ENCODE assay signal across 26 cellular contexts in genomic region chr1:54397980-54398379, GRCh38.
"Had no signal": no experiment of that assay in that cellular context is flagged by ENCODE, and none has a peak within 500 bp of the region (broad histone marks: within the 10 kb centered on the region; RNA-seq: fewer than 3 reads in every experiment).

No MANE protein-coding gene starts in this region.

- H3K4me3 Mint-ChIP-seq: activated CD4-positive, alpha-beta memory T cell treated with anti-CD3 and anti-CD28 coated beads for 36 hours; neural crest cell; T-helper 1 cell treated with Interleukin-12 subunit alpha and Interleukin-12 subunit beta and Interleukin-4 antibody, amounts not matched to agents 30 μg/mL and 1 μg/mL, for 36 hours had no signal

- H3K27me3 Mint-ChIP-seq: activated CD4-positive, alpha-beta memory T cell treated with anti-CD3 and anti-CD28 coated beads for 36 hours; activated CD4-positive, alpha-beta T cell treated with anti-CD3 and anti-CD28 coated beads, Interleukin-2, amount 10 ng/mL, durations not matched to agents 24 days and 14 days had no signal

- H3K9me3 Mint-ChIP-seq: activated CD4-positive, alpha-beta memory T cell treated with anti-CD3 and anti-CD28 coated beads for 36 hours; neural crest cell; T-helper 1 cell treated with Interleukin-12 subunit alpha and Interleukin-12 subunit beta and Interleukin-4 antibody, amounts not matched to agents 30 μg/mL and 1 μg/mL, for 36 hours had no signal

- H3K27ac ChIP-seq: epithelial cell of prostate, lower lobe of right lung, prostate gland, SK-N-MC, WERI-Rb-1 had no signal

- H3K9me3 ChIP-seq: esophagus squamous epithelium, lower lobe of right lung, mucosa of descending colon, pancreas, prostate gland, testis, transverse colon had no signal

- H3K4me3 ChIP-seq: esophagus squamous epithelium, lower lobe of right lung, mucosa of descending colon, pancreas, prostate gland, SK-N-MC, testis, transverse colon had no signal

- DNase-seq: activated CD4-positive, alpha-beta memory T cell treated with anti-CD3 and anti-CD28 coated beads for 36 hours; activated CD4-positive, alpha-beta T cell treated with anti-CD3 and anti-CD28 coated beads, Interleukin-2, amount 10 ng/mL, durations not matched to agents 24 days and 14 days; activated CD4-positive, CD25-positive, alpha-beta regulatory T cell treated with anti-CD3 and anti-CD28 coated beads, Interleukin-2, amount 50 U/mL, for 72 hours; activated CD8-positive, alpha-beta memory T cell treated with anti-CD3 and anti-CD28 coated beads, Interleukin-2, amount 50 U/mL, for 4 hours; activated gamma-delta T cell; activated naive CD4-positive, alpha-beta T cell treated with anti-CD3 and anti-CD28 coated beads, Interleukin-2, amount 50 U/mL, for 16 hours; activated T-cell treated with anti-CD3 and anti-CD28 coated beads, Interleukin-2, amount 50 U/mL, for 1 hour; dermis blood vessel endothelial cell; effector CD4-positive, alpha-beta T cell; esophagus squamous epithelium; lower lobe of right lung; mesenchymal stem cell; nucleus accumbens; stimulated activated CD4-positive, alpha-beta T cell treated with anti-CD3 and anti-CD28 coated beads, Interleukin-2, amount 100 ng/mL, for 48 hours; stimulated activated naive CD8-positive, alpha-beta T cell treated with anti-CD3 and anti-CD28 coated beads, Interleukin-15, Interleukin-2, amounts not matched to agents 100 U/mL and 50 U/mL, for 24 hours; T1000; transverse colon; WERI-Rb-1 had no signal

- ATAC-seq: lower lobe of right lung; mucosa of descending colon; stimulated activated naive CD8-positive, alpha-beta T cell treated with anti-CD3 and anti-CD28 coated beads, Interleukin-15, Interleukin-2, amounts not matched to agents 100 U/mL and 50 U/mL, for 24 hours had no signal

- H3K27ac Mint-ChIP-seq: activated CD4-positive, alpha-beta memory T cell treated with anti-CD3 and anti-CD28 coated beads for 36 hours; T-helper 1 cell treated with Interleukin-12 subunit alpha and Interleukin-12 subunit beta and Interleukin-4 antibody, amounts not matched to agents 30 μg/mL and 1 μg/mL, for 36 hours had no signal

- H3K27me3 ChIP-seq: esophagus squamous epithelium, pancreas, testis, transverse colon had no signal
